Comparison of ENCODE assay signal across 8 cellular contexts in the genomic region with DNA sequence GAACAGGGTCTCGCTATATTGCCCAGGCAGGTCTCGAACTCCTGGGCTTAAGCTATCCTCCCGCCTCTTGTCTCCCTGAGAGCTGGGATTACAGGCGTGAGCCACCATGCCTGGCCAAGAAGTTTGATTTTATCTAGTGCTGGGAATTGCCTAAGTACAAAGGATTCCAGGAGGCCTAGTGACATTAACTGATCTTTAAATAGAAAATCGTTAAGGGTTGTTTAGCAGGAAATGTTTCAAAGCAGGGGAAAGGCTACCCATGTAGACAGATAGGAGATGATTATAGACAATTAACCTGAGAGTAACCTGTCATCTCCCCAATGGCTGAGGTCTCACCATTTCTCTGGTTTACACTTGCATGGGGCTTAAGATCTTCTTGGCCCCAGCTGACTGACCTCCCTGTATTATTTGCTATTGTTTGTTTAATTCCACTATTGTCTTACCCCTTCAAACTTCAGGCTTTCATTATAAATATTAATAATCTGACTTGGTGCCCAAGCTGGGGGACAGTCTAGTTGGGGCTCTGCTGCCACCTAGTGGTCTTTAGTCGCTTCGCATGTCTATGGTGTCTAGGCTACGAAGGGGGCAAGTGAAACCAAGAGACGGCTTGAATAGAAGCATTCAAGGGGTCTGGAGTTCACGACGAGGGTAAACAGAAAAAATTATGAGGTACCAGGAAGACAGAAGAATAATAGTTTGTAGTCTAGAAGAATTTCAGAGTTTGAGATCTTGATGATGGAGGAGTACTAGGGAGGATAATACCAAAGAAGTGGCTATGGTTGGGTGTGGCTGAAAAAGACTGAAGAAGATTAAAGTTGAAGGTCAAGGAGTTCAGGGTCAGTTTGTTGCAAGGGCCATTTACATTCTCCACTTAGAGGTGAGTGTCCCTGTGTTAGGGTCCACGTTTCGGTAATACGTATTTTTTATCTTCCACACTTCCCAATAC. TPM values are rescaled to one million over a fixed set of nuclear protein-coding genes. Genes with fewer than 3 reads are reported as not detected.
A peak's percentile ranks its signal among the peaks of the same experiment; 100 is the strongest.
DNase-seq lines count a peak whose midpoint lies in the region; ATAC-seq and TF ChIP-seq lines count a peak whose summit lies in the region.

No MANE protein-coding gene starts in this region.

- H3K4me3 ChIP-seq in PC-9 (no peak overlapping the region), subcutaneous abdominal adipose tissue (ENCODE audit: low read depth in 1 of 5, low read length in 5 of 5) (peak overlapping the region in 2 of 5 donors; percentile 12 to 47)

- no peaks in the 10 kb centered on the region for H4K20me1 ChIP-seq in PC-9 (ENCODE audit: insufficient read depth)

- H3K36me3 ChIP-seq in PC-9 (ENCODE audit: low read depth) (no peaks in the 10 kb centered on the region), subcutaneous abdominal adipose tissue (ENCODE audit: control insufficient read depth in 5 of 5, insufficient read depth in 5 of 5, low read length in 5 of 5) (no peaks in the 10 kb centered on the region)

- H3K27ac ChIP-seq in PC-9 (peak overlapping the region; percentile 80), subcutaneous abdominal adipose tissue (ENCODE audit: low read depth, low read length) (peak overlapping the region; percentile 1)

- TF ChIP-seq CTCF in PC-9 (conservative IDR thresholded peaks at IDR 0.05) (peak; percentile 99), neural crest cell (conservative IDR thresholded peaks at IDR 0.05) (peak; percentile 95)

- peaks cover 58% of the 10 kb centered on the region for H3K27me3 Mint-ChIP-seq in activated T-cell treated with anti-CD3 and anti-CD28 coated beads, Interleukin-2, amount 50 U/mL, for 72 hours (ENCODE audit: low read depth)
- peaks cover 24% of the 10 kb centered on the region for H3K27me3 Mint-ChIP-seq in neural crest cell (ENCODE audit: low read depth)

- H3F3A ChIP-seq in PC-9 (ENCODE audit: insufficient read depth, low read depth), result peaks cover 20% of the 10 kb centered on the region

- intact Hi-C loops in PC-9 (cut with micrococcal nuclease; ENCODE audit: unreplicated experiment), result loop anchor here (1.0 to 5.0 kb wide), 6 partner anchors 17 to 174 kb away; a partner anchor contains a TSS

- H3K27ac Mint-ChIP-seq in activated T-cell treated with anti-CD3 and anti-CD28 coated beads, Interleukin-2, amount 50 U/mL, for 72 hours, result no peak overlapping the region
- no peak overlapping the region for H3K27ac Mint-ChIP-seq in neural crest cell (ENCODE audit: unreplicated experiment)

- H3K27me3 ChIP-seq in PC-9 (ENCODE audit: insufficient read depth, low read depth) (no peaks in the 10 kb centered on the region), subcutaneous abdominal adipose tissue (ENCODE audit: control insufficient read depth in 5 of 5, insufficient read depth in 4 of 5, low read length in 5 of 5) (no peaks in the 10 kb centered on the region)

- H3K9me3 Mint-ChIP-seq in activated T-cell treated with anti-CD3 and anti-CD28 coated beads, Interleukin-2, amount 50 U/mL, for 72 hours, result no peaks in the 10 kb centered on the region
- no peaks in the 10 kb centered on the region for H3K9me3 Mint-ChIP-seq in neural crest cell

- CTCF ChIA-PET in PC-9 (lab: Charles Lee), result interaction anchor here (0.6 to 1.4 kb wide), 7 partner anchors 21 to 174 kb away, joined by 3 to 20 read pairs (median 4); a partner anchor contains a TSS

- peak; percentile 64 for DNase-seq in AG20443 (ENCODE audit: low spot score)
- peak; percentile 70 to 92 for DNase-seq in PC-9
- DNase-seq in activated T-cell treated with anti-CD3 and anti-CD28 coated beads, Interleukin-2, amount 50 U/mL, for 72 hours, result peak; percentile 64 to 66
- peak; percentile 81 for DNase-seq in fibroblast of peridontal ligament (ENCODE audit: extremely low read depth)
- DNase-seq in neural crest cell (ENCODE audit: low read depth, low spot score), result peak; percentile 56

- H3K4me3 Mint-ChIP-seq in activated T-cell treated with anti-CD3 and anti-CD28 coated beads, Interleukin-2, amount 50 U/mL, for 72 hours, result peak overlapping the region; percentile 71 to 80
- no peak overlapping the region for H3K4me3 Mint-ChIP-seq in neural crest cell

- peaks cover 32% of the 10 kb centered on the region for H3K4me1 ChIP-seq in PC-9 (replicated peaks; ENCODE audit: insufficient read depth)
- peaks cover 0 to 24% (median 21%) of the 10 kb centered on the region in 5 donors for H3K4me1 ChIP-seq in subcutaneous abdominal adipose tissue (ENCODE audit: control insufficient read depth in 5 of 5, insufficient read depth in 5 of 5, low read length in 5 of 5)

- peak overlapping the region in 1 of 5 donors; percentile 15 for H3K9ac ChIP-seq in subcutaneous abdominal adipose tissue (ENCODE audit: low read length in 5 of 5)

- H3K79me2 ChIP-seq in PC-9 (ENCODE audit: low read depth), result no peaks in the 10 kb centered on the region

- POLR2A ChIA-PET in PC-9 (lab: Charles Lee; ENCODE audit: unreplicated experiment), result no interaction called here

- no peaks in the 10 kb centered on the region for H3K36me3 Mint-ChIP-seq in activated T-cell treated with anti-CD3 and anti-CD28 coated beads, Interleukin-2, amount 50 U/mL, for 72 hours (ENCODE audit: insufficient read depth in 2 of 2)
- no peaks in the 10 kb centered on the region for H3K36me3 Mint-ChIP-seq in neural crest cell (ENCODE audit: low read depth)

- H3K4me1 Mint-ChIP-seq in activated T-cell treated with anti-CD3 and anti-CD28 coated beads, Interleukin-2, amount 50 U/mL, for 72 hours (ENCODE audit: low read depth), result peaks cover 4% of the 10 kb centered on the region
- H3K4me1 Mint-ChIP-seq in neural crest cell, result peaks cover 11% of the 10 kb centered on the region

- ATAC-seq in GM19025 (IDR thresholded peaks at IDR 0.05; ENCODE audit: low read depth, unreplicated experiment) (peak; percentile 67), HG03571 (IDR thresholded peaks at IDR 0.05; ENCODE audit: unreplicated experiment) (peak; percentile 85)
- peak; percentile 86 to 94 for ATAC-seq in activated T-cell treated with anti-CD3 and anti-CD28 coated beads, Interleukin-2, amount 50 U/mL, for 72 hours (replicated peaks in 1 of 2)

- peak overlapping the region; percentile 40 for H3K4me2 ChIP-seq in PC-9

- no peaks in the 10 kb centered on the region for H3K9me2 ChIP-seq in PC-9 (ENCODE audit: insufficient read depth)

- BruUV-seq in PC-9 (replicated peaks; lab: Mats Ljungman, UMichigan), result no TSS peak

- no peak overlapping the region for H2AFZ ChIP-seq in PC-9

- H3K9me3 ChIP-seq in PC-9 (ENCODE audit: insufficient read depth, low read depth), result no peaks in the 10 kb centered on the region
- H3K9me3 ChIP-seq in subcutaneous abdominal adipose tissue (ENCODE audit: control insufficient read depth in 5 of 5, low read length in 5 of 5), result no peaks in the 10 kb centered on the region

RNA-seq across cellular contexts. Expression of a gene that starts 40.4 kb away (rescaled TPM):
- total RNA-seq in PC-9 (2021) (18.5 and 24.6 TPM in 2 replicates), neural crest cell (19.8 and 21.1 TPM in 2 replicates)
- 10 to 100 TPM; 22.3 to 27.7 TPM for total RNA-seq in activated T-cell treated with anti-CD3 and anti-CD28 coated beads, Interleukin-2, amount 50 U/mL, for 72 hours

RNA-seq across cellular contexts. Expression of a gene that starts 57.3 kb away (rescaled TPM):
- total RNA-seq in PC-9 (2021), result 3.2 and 3.4 TPM in 2 replicates
- not detected for total RNA-seq in activated T-cell treated with anti-CD3 and anti-CD28 coated beads, Interleukin-2, amount 50 U/mL, for 72 hours
- not detected in 2 replicates for total RNA-seq in neural crest cell
